Comparison of ENCODE assay signal across 16 cellular contexts in the genomic region with DNA sequence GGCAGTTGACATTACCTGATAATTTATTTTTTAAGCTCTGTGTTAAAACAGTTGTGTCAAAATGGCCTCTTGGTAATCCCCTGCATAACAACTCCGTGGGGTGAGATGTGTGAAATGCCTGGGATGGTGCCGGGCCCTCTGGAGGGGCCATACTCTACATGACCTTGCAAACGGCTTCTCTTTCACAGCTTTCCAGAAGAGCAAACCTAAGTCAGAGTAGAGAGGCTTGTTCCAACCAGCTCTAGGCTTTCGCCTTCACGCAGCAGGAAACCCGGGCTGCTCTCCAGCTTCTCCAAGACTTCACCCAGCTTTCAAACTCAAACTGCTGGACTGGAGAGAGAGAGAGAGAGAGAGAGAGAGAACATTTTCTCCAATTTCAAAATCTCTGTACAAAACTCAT.
DNase-seq lines count a peak whose midpoint lies in the region; ATAC-seq, FAIRE-seq and TF ChIP-seq lines count a peak whose summit lies in the region.
"Had no signal": no experiment of that assay in that cellular context is flagged by ENCODE, and none has a peak within 500 bp of the region (broad histone marks: within the 10 kb centered on the region; RNA-seq: fewer than 3 reads in every experiment).

No MANE protein-coding gene starts in this region.

- H2BK12ac ChIP-seq in H1 (ENCODE audit: low read depth, low read length): no peak overlapping the region

- no peak overlapping the region for H3K23ac ChIP-seq in H1 (ENCODE audit: insufficient read length)

- TF ChIP-seq EP300 in H1 (IDR thresholded peaks at IDR 0.05; ENCODE audit: borderline replicate concordance in 1 of 2, low read depth in 2 of 2, low read length in 2 of 2): no peak

- H3K36me3 ChIP-seq in MM.1S (replicated peaks; ENCODE audit: insufficient read depth, low read length) (no peaks in the 10 kb centered on the region), H1 (ENCODE audit: control insufficient read depth in 2 of 4, insufficient read depth in 4 of 4, low read length in 3 of 4) (no peaks in the 10 kb centered on the region), kidney (ENCODE audit: control insufficient read depth in 1 of 2, insufficient read depth in 2 of 2, low read length in 2 of 2) (no peaks in the 10 kb centered on the region), testis (ENCODE audit: low read depth, missing control alignments) (no peaks in the 10 kb centered on the region)
- H3K36me3 ChIP-seq: colonic mucosa had no signal

- no peak overlapping the region for H2BK20ac ChIP-seq in H1 (ENCODE audit: low read length)

- no peak overlapping the region for H3K56ac ChIP-seq in H1 (replicated peaks; ENCODE audit: insufficient read length, low read depth, low read length)

- peaks cover 7% of the 10 kb centered on the region; the same call in 1 of the 2 replicates for H3K4me1 ChIP-seq in MM.1S (ENCODE audit: low read length)
- no peaks in the 10 kb centered on the region; a peak in 1 of 7 replicates for H3K4me1 ChIP-seq in H1 (replicated peaks in 1 of 4; ENCODE audit: control insufficient read depth in 3 of 4, insufficient read depth in 4 of 4, low read length in 3 of 4)
- no peaks in the 10 kb centered on the region for H3K4me1 ChIP-seq in kidney (ENCODE audit: control insufficient read depth in 1 of 2, insufficient read depth in 1 of 2, low read depth in 1 of 2, low read length in 2 of 2)
- H3K4me1 ChIP-seq in testis: no peaks in the 10 kb centered on the region
- H3K4me1 ChIP-seq: colonic mucosa had no signal

- TF ChIP-seq POLR2A in H1 (IDR thresholded peaks at IDR 0.05; ENCODE audit: control extremely low read depth in 1 of 2, low read depth in 2 of 2, low read length in 2 of 2): no peak
- no peak for TF ChIP-seq POLR2A in testis (IDR thresholded peaks at IDR 0.05)

- no peak overlapping the region for H3K4ac ChIP-seq in H1 (replicated peaks; ENCODE audit: insufficient read length, low read depth, low read length)

- no peaks in the 10 kb centered on the region for H3K79me1 ChIP-seq in H1 (ENCODE audit: low read depth, low read length)

- H3K27me3 ChIP-seq in MM.1S (replicated peaks; ENCODE audit: insufficient read depth, low read length) (no peaks in the 10 kb centered on the region), H1 (replicated peaks in 1 of 4; ENCODE audit: control insufficient read depth in 3 of 4, extremely low read depth in 1 of 4, insufficient read depth in 3 of 4, low read length in 3 of 4) (no peaks in the 10 kb centered on the region), testis (no peaks in the 10 kb centered on the region)
- H3K27me3 ChIP-seq: colonic mucosa had no signal

- no peak overlapping the region for H4K5ac ChIP-seq in H1 (ENCODE audit: insufficient read length, low read depth, low read length)

- H3K14ac ChIP-seq in H1 (ENCODE audit: insufficient read length): no peak overlapping the region

- no peak for ATAC-seq in GM18861 (IDR thresholded peaks at IDR 0.05; ENCODE audit: unreplicated experiment)
- no peak for ATAC-seq in HG03442 (IDR thresholded peaks at IDR 0.05; ENCODE audit: unreplicated experiment)
- no peak for ATAC-seq in HG02571 (IDR thresholded peaks at IDR 0.05; ENCODE audit: unreplicated experiment)
- ATAC-seq: activated naive CD8-positive, alpha-beta T cell treated with anti-CD3 and anti-CD28 coated beads, Interleukin-2, amount 50 U/mL, for 24 hours; activated T-cell treated with anti-CD3 and anti-CD28 coated beads, Interleukin-2, amount 50 U/mL, for 4 hours; HCT116; stimulated activated memory B cell treated with anti-CD40 and anti-IgM and Interleukin-4, amounts not matched to agents 10 μg/mL and 1 μg/mL and 100 μg/mL, for 72 hours had no signal

- TF ChIP-seq CTCF in MM.1S (IDR thresholded peaks at IDR 0.05; ENCODE audit: low read length) (no peak), H1 (IDR thresholded peaks at IDR 0.05; ENCODE audit: control extremely low read depth in 1 of 3, insufficient read depth in 1 of 3, low read depth in 1 of 3, low read length in 3 of 3) (no peak), kidney (IDR thresholded peaks at IDR 0.05; ENCODE audit: borderline replicate concordance, extremely low read depth, insufficient read depth) (no peak), testis (IDR thresholded peaks at IDR 0.05) (no peak)

- DNase-seq in MM.1S: no peak
- DNase-seq in H1 (ENCODE audit: low read depth in 1 of 2, low spot score in 2 of 2): no peak
- peak; percentile 80 for DNase-seq in kidney
- DNase-seq in testis: peak; percentile 50
- DNase-seq: activated naive CD8-positive, alpha-beta T cell treated with anti-CD3 and anti-CD28 coated beads, Interleukin-2, amount 50 U/mL, for 24 hours; activated T-cell treated with anti-CD3 and anti-CD28 coated beads, Interleukin-2, amount 50 U/mL, for 4 hours; colonic mucosa; KG1; NCI-H1436; NCI-H2227 treated with DMSO at 0.1 percent for 48 hours had no signal

- H2BK5ac ChIP-seq in H1 (ENCODE audit: low read depth, low read length): no peak overlapping the region

- no peak for TF ChIP-seq RAD21 in H1 (IDR thresholded peaks at IDR 0.05 in 1 of 2, conservative IDR thresholded peaks at IDR 0.05 in 1 of 2; ENCODE audit: low read depth in 2 of 2, low read length in 2 of 2)

- H3K27ac ChIP-seq in MM.1S (ENCODE audit: low read length): no peak overlapping the region
- no peak overlapping the region for H3K27ac ChIP-seq in H1 (ENCODE audit: low read depth, low read length)
- no peak overlapping the region for H3K27ac ChIP-seq in kidney (ENCODE audit: low read depth in 2 of 2, low read length in 2 of 2)
- no peak overlapping the region for H3K27ac ChIP-seq in testis
- H3K27ac ChIP-seq: colonic mucosa had no signal

- H3K79me2 ChIP-seq in MM.1S (ENCODE audit: low read length): no peaks in the 10 kb centered on the region
- H3K79me2 ChIP-seq in H1 (ENCODE audit: control insufficient read depth in 1 of 2, insufficient read depth in 2 of 2, low read length in 2 of 2): no peaks in the 10 kb centered on the region

- H3K9me3 ChIP-seq in MM.1S (replicated peaks; ENCODE audit: insufficient read depth, low read length) (no peaks in the 10 kb centered on the region), H1 (ENCODE audit: insufficient read depth in 2 of 2, low read depth in 1 of 2, low read length in 1 of 2) (no peaks in the 10 kb centered on the region), kidney (ENCODE audit: control insufficient read depth in 1 of 2, low read length in 2 of 2) (no peaks in the 10 kb centered on the region), testis (no peaks in the 10 kb centered on the region)
- H3K9me3 ChIP-seq: colonic mucosa had no signal

- H3K9me2 ChIP-seq in MM.1S (replicated peaks; ENCODE audit: insufficient read depth, low read length): no peaks in the 10 kb centered on the region

- no peak overlapping the region for H2AFZ ChIP-seq in MM.1S (ENCODE audit: low read length)
- peak overlapping the region; percentile 62; the same call in 1 of the 2 replicates for H2AFZ ChIP-seq in H1 (ENCODE audit: low read length)

- H4K20me1 ChIP-seq in MM.1S (ENCODE audit: insufficient read depth, low read length): no peaks in the 10 kb centered on the region
- no peaks in the 10 kb centered on the region for H4K20me1 ChIP-seq in H1 (replicated peaks in 1 of 2; ENCODE audit: control insufficient read depth in 1 of 2, insufficient read depth in 2 of 2, low read length in 2 of 2)

- no peak overlapping the region for H3K4me3 ChIP-seq in MM.1S (ENCODE audit: low read length)
- H3K4me3 ChIP-seq in H1 (ENCODE audit: extremely low read depth in 1 of 4, insufficient read depth in 2 of 4, low read depth in 3 of 4, low read length in 4 of 4): no peak overlapping the region
- no peak overlapping the region for H3K4me3 ChIP-seq in kidney (ENCODE audit: low read length in 2 of 2)
- H3K4me3 ChIP-seq in testis: no peak overlapping the region
- H3K4me3 ChIP-seq: colonic mucosa, smooth muscle cell had no signal

- FAIRE-seq in H1 (lab: Jason Lieb, UNC) (no peak), kidney (lab: Jason Lieb, UNC) (no peak)

- POLR2A ChIA-PET in H1 (lab: Charles Lee; ENCODE audit: partially characterized antibody): no interaction called here

- no peaks in the 10 kb centered on the region for H3F3A ChIP-seq in MM.1S (ENCODE audit: insufficient read depth, low read length)

- no peak overlapping the region for H3K18ac ChIP-seq in H1 (ENCODE audit: extremely low read depth, low read length)

- H3K9ac ChIP-seq in MM.1S (ENCODE audit: low read length) (no peak overlapping the region), H1 (replicated peaks in 1 of 4; ENCODE audit: extremely low read depth in 1 of 4, low read depth in 3 of 4, low read length in 3 of 4) (no peak overlapping the region), kidney (ENCODE audit: low read length in 2 of 2) (no peak overlapping the region)

- H3K4me2 ChIP-seq in MM.1S (ENCODE audit: low read depth, low read length) (peak overlapping the region; percentile 11; the same call in 1 of the 2 replicates), H1 (ENCODE audit: insufficient read depth in 1 of 2, low read depth in 2 of 2, low read length in 2 of 2) (no peak overlapping the region)
- H3K4me2 ChIP-seq: smooth muscle cell had no signal

- H2BK15ac ChIP-seq in H1 (ENCODE audit: low read length): no peak overlapping the region

- no peak overlapping the region for H2AK5ac ChIP-seq in H1 (ENCODE audit: low read depth, low read length)

- no peak overlapping the region for H4K91ac ChIP-seq in H1 (replicated peaks; ENCODE audit: insufficient read length, low read length)

- H4K8ac ChIP-seq in H1 (ENCODE audit: extremely low read depth, insufficient read depth, low read length): no peak overlapping the region; the same call in 1 of the 2 replicates

- H2BK120ac ChIP-seq in H1 (replicated peaks; ENCODE audit: low read depth, low read length): no peak overlapping the region

- H3K23me2 ChIP-seq in H1 (ENCODE audit: low read depth, low read length): no peaks in the 10 kb centered on the region

- CTCF ChIA-PET in H1 (lab: Charles Lee; ENCODE audit: partially characterized antibody): interaction anchor here (0.7 to 1.4 kb wide), 4 partner anchors 11 to 28 kb away, joined by 3 to 5 read pairs (median 4); no protein-coding TSS in a partner anchor

- WGBS in H1 (ENCODE audit: extremely low coverage in 1 of 2, insufficient coverage in 1 of 2, insufficient read length in 1 of 2, insufficient replicate concordance in 2 of 2, low coverage in 1 of 2, low lambda C conversion rate in 2 of 2, missing lambda C conversion rate in 1 of 2), 2 experiments: 91% methylated on average over 6 of the region's 6 CpGs; no CpG with 5 or more reads in 1 of the 2 experiments
- WGBS in testis, 2 donors: 46 to 69% methylated on average over 6 of the region's 6 CpGs

- intact Hi-C loops in kidney (cut with DNase I): no loop called here
- intact Hi-C loops in testis (cut with DNase I; ENCODE audit: low total_unique reads): no loop called here

TF ChIP-seq in H1, 55 proteins besides CTCF, POLR2A, EP300 and RAD21:
- TF ChIP-seq JUND (IDR thresholded peaks at IDR 0.05; ENCODE audit: low read length): no peak
- no peak for TF ChIP-seq GTF2F1 (IDR thresholded peaks at IDR 0.05; ENCODE audit: borderline replicate concordance, low read depth, low read length)
- TF ChIP-seq BCL11A (IDR thresholded peaks at IDR 0.05; ENCODE audit: low read depth in 2 of 2, low read length in 2 of 2): no peak
- no peak for TF ChIP-seq CEBPB (IDR thresholded peaks at IDR 0.05; ENCODE audit: low read depth, low read length)
- TF ChIP-seq SP2 (IDR thresholded peaks at IDR 0.05; ENCODE audit: low read length): no peak
- peak; percentile 61; the same call in 1 of the 2 replicates for TF ChIP-seq YY1 (IDR thresholded peaks at IDR 0.05; ENCODE audit: low read depth, low read length)

Comparison
In these comparisons a context has a peak if more than half of its experiments do, and no peak if none do; other contexts are left out.
1. DNase-seq: peak in kidney (single experiment) and testis (single experiment); none in MM.1S (single experiment) and H1 (0 of 2).